Comparison of ENCODE assay signal across 33 cellular contexts in the genomic region with DNA sequence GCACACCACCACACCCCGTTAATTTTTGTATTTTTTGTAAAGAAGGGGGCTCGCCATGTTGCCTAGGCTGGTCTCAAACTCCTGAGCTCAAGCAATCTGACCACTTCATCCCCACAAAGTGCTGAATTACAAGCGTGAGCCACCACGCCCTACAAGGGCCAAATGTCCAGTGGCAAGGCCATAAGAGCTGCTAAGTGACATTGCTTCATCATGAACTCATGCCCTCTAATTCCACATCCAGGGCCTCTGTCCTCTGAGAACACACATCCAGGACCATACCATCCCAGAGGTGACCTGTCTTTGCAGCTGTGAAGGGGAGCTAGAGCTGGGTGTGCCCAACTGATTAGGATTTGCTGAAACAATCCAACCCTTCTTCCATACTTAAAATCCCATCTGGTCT. TPM values are rescaled to one million over a fixed set of nuclear protein-coding genes. Genes with fewer than 3 reads are reported as not detected.
"Had no signal": no experiment of that assay in that cellular context is flagged by ENCODE, and none has a peak within 500 bp of the region (broad histone marks: within the 10 kb centered on the region; RNA-seq: fewer than 3 reads in every experiment).

No MANE protein-coding gene starts in this region.

- H3K27ac ChIP-seq: adrenal gland, body of pancreas, epithelial cell of prostate, esophagus squamous epithelium had no signal

- H3K36me3 ChIP-seq: adrenal gland, esophagus squamous epithelium had no signal

- H3K4me1 ChIP-seq: adrenal gland had no signal

- FAIRE-seq: colon, endometrium, endothelial cell of umbilical vein, frontal cortex had no signal

- H3K27me3 ChIP-seq: adrenal gland, body of pancreas had no signal

- H3K9me3 ChIP-seq: adrenal gland, body of pancreas, esophagus squamous epithelium had no signal

- DNase-seq: activated CD4-positive, alpha-beta memory T cell treated with anti-CD3 and anti-CD28 coated beads for 36 hours; activated CD4-positive, alpha-beta T cell treated with anti-CD3 and anti-CD28 coated beads for 36 hours; activated CD4-positive, alpha-beta T cell treated with anti-CD3 and anti-CD28 coated beads, Interleukin-2, amount 10 ng/mL, durations not matched to agents 24 days and 14 days; activated CD4-positive, CD25-positive, alpha-beta regulatory T cell; activated CD4-positive, CD25-positive, alpha-beta regulatory T cell treated with anti-CD3 and anti-CD28 coated beads, Interleukin-2, amount 50 U/mL, for 72 hours; activated CD8-positive, alpha-beta memory T cell treated with anti-CD3 and anti-CD28 coated beads, Interleukin-2, amount 10 ng/mL, durations not matched to agents 7 days and 5 days; activated CD8-positive, alpha-beta memory T cell treated with anti-CD3 and anti-CD28 coated beads, Interleukin-2, amount 50 U/mL, for 4 hours; activated CD8-positive, alpha-beta T cell treated with anti-CD3 and anti-CD28 coated beads, Interleukin-2, amount 10 ng/mL, durations not matched to agents 7 days and 5 days; activated effector memory CD4-positive, alpha-beta T cell treated with anti-CD3 and anti-CD28 coated beads, Interleukin-2, amount 50 U/mL, for 16 hours; activated naive CD4-positive, alpha-beta T cell treated with anti-CD3 and anti-CD28 coated beads for 36 hours; activated naive CD8-positive, alpha-beta T cell treated with anti-CD3 and anti-CD28 coated beads for 36 hours; activated naive CD8-positive, alpha-beta T cell treated with anti-CD3 and anti-CD28 coated beads, Interleukin-2, amount 50 U/mL, for 24 hours; activated T-cell treated with anti-CD3 and anti-CD28 coated beads, Interleukin-2, amount 50 U/mL, for 1 hour; activated T-cell treated with anti-CD3 and anti-CD28 coated beads, Interleukin-2, amount 50 U/mL, for 48 hours; adrenal gland; amygdala; aorta; body of pancreas; caudate nucleus; cortex of kidney; dermis blood vessel endothelial cell; effector CD8-positive, alpha-beta T cell; esophagus squamous epithelium; foreskin fibroblast; head of caudate nucleus; T-helper 1 cell; T-helper 17 cell; T1000 had no signal

- ATAC-seq: activated CD4-positive, alpha-beta T cell treated with anti-CD3 and anti-CD28 coated beads for 36 hours; activated CD8-positive, alpha-beta memory T cell treated with anti-CD3 and anti-CD28 coated beads, Interleukin-2, amount 10 ng/mL, durations not matched to agents 7 days and 5 days; activated CD8-positive, alpha-beta T cell treated with anti-CD3 and anti-CD28 coated beads, Interleukin-2, amount 10 ng/mL, durations not matched to agents 7 days and 5 days; activated naive CD8-positive, alpha-beta T cell treated with anti-CD3 and anti-CD28 coated beads, Interleukin-2, amount 50 U/mL, for 24 hours; body of pancreas; T-helper 17 cell had no signal

- H3K4me3 ChIP-seq: adrenal gland, body of pancreas, esophagus squamous epithelium had no signal

RNA-seq across cellular contexts. Expression of gene MEIOC, which starts 25.6 kb away (rescaled TPM):
- total RNA-seq: activated CD8-positive, alpha-beta memory T cell treated with anti-CD3 and anti-CD28 coated beads, Interleukin-2, amount 10 ng/mL, durations not matched to agents 7 days and 5 days; adrenal gland; aorta; body of pancreas; T-helper 17 cell had no signal
- polyA plus RNA-seq: aorta had no signal
